In the genomic region with DNA sequence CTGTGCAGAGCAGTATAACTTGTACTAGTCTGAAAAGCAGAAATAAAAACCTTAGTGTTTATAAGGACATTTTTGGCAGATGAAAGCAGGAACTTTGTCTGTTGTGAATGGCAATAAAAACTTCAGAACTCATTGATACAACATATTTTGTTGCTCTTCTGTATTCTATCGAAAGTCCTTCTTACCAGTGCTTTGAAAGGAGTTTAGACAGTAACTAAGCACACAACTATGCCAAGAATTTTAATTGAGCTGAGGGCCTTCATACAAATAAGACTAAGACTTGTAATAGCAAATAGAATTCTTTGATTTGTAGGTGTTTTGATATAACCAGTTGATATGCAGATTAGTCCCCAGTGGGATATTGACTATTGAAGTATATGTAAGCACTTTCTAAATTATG, we compare ENCODE assay signal across 1 cellular context.
TF ChIP-seq lines count a peak whose summit lies in the region.

No MANE protein-coding gene starts in this region.

TF ChIP-seq in GM23338, 12 proteins besides CTCF, POLR2A, EP300 and RAD21 (continued from another document):
- TF ChIP-seq, protein P1, sequence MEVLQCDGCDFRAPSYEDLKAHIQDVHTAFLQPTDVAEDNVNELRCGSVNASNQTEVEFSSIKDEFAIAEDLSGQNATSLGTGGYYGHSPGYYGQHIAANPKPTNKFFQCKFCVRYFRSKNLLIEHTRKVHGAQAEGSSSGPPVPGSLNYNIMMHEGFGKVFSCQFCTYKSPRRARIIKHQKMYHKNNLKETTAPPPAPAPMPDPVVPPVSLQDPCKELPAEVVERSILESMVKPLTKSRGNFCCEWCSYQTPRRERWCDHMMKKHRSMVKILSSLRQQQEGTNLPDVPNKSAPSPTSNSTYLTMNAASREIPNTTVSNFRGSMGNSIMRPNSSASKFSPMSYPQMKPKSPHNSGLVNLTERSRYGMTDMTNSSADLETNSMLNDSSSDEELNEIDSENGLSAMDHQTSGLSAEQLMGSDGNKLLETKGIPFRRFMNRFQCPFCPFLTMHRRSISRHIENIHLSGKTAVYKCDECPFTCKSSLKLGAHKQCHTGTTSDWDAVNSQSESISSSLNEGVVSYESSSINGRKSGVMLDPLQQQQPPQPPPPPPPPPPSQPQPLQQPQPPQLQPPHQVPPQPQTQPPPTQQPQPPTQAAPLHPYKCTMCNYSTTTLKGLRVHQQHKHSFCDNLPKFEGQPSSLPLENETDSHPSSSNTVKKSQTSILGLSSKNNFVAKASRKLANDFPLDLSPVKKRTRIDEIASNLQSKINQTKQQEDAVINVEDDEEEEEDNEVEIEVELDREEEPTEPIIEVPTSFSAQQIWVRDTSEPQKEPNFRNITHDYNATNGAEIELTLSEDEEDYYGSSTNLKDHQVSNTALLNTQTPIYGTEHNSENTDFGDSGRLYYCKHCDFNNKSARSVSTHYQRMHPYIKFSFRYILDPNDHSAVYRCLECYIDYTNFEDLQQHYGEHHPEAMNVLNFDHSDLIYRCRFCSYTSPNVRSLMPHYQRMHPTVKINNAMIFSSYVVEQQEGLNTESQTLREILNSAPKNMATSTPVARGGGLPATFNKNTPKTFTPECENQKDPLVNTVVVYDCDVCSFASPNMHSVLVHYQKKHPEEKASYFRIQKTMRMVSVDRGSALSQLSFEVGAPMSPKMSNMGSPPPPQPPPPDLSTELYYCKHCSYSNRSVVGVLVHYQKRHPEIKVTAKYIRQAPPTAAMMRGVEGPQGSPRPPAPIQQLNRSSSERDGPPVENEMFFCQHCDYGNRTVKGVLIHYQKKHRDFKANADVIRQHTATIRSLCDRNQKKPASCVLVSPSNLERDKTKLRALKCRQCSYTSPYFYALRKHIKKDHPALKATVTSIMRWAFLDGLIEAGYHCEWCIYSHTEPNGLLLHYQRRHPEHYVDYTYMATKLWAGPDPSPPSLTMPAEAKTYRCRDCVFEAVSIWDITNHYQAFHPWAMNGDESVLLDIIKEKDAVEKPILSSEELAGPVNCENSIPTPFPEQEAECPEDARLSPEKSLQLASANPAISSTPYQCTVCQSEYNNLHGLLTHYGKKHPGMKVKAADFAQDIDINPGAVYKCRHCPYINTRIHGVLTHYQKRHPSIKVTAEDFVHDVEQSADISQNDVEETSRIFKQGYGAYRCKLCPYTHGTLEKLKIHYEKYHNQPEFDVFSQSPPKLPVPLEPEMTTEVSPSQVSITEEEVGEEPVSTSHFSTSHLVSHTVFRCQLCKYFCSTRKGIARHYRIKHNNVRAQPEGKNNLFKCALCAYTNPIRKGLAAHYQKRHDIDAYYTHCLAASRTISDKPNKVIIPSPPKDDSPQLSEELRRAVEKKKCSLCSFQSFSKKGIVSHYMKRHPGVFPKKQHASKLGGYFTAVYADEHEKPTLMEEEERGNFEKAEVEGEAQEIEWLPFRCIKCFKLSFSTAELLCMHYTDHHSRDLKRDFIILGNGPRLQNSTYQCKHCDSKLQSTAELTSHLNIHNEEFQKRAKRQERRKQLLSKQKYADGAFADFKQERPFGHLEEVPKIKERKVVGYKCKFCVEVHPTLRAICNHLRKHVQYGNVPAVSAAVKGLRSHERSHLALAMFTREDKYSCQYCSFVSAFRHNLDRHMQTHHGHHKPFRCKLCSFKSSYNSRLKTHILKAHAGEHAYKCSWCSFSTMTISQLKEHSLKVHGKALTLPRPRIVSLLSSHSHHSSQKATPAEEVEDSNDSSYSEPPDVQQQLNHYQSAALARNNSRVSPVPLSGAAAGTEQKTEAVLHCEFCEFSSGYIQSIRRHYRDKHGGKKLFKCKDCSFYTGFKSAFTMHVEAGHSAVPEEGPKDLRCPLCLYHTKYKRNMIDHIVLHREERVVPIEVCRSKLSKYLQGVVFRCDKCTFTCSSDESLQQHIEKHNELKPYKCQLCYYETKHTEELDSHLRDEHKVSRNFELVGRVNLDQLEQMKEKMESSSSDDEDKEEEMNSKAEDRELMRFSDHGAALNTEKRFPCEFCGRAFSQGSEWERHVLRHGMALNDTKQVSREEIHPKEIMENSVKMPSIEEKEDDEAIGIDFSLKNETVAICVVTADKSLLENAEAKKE (CRISPR knock-in tag; IDR thresholded peaks at IDR 0.05), result no peak
- TF ChIP-seq STAT1 (IDR thresholded peaks at IDR 0.05; ENCODE audit: unreplicated experiment), result no peak
- no peak for TF ChIP-seq ZNF114 (CRISPR knock-in tag; IDR thresholded peaks at IDR 0.05)
- no peak for TF ChIP-seq EZH2 (IDR thresholded peaks at IDR 0.05; ENCODE audit: low read depth, unreplicated experiment)
- no peak for TF ChIP-seq POLR2AphosphoS5 (IDR thresholded peaks at IDR 0.05; ENCODE audit: low read depth)
- no peak for TF ChIP-seq NANOG (IDR thresholded peaks at IDR 0.05; ENCODE audit: borderline replicate concordance)
